In genomic region chr17:75707096-75707720, GRCh38 we compare ENCODE assay signal across 11 cellular contexts. TPM values are rescaled to one million over a fixed set of nuclear protein-coding genes. Genes with fewer than 3 reads are reported as not detected.
DNase-seq lines count a peak whose midpoint lies in the region; ATAC-seq and TF ChIP-seq lines count a peak whose summit lies in the region.
"Had no signal": no experiment of that assay in that cellular context is flagged by ENCODE, and none has a peak within 500 bp of the region (broad histone marks: within the 10 kb centered on the region; RNA-seq: fewer than 3 reads in every experiment).

No MANE protein-coding gene starts in this region.

- H3K27ac Mint-ChIP-seq in activated naive CD4-positive, alpha-beta T cell treated with anti-CD3 and anti-CD28 coated beads, Interleukin-2, amount 50 U/mL, for 24 hours: peak overlapping the region; percentile 59
- H3K27ac Mint-ChIP-seq in effector memory CD8-positive, alpha-beta T cell: peak overlapping the region in 1 of 2 donors; percentile 85

- no peaks in the 10 kb centered on the region for H3K9me3 Mint-ChIP-seq in activated naive CD4-positive, alpha-beta T cell treated with anti-CD3 and anti-CD28 coated beads, Interleukin-2, amount 50 U/mL, for 24 hours
- H3K9me3 Mint-ChIP-seq in effector memory CD8-positive, alpha-beta T cell: no peaks in the 10 kb centered on the region

- H3K4me3 ChIP-seq in lower lobe of right lung (no peak overlapping the region), uterus (no peak overlapping the region)

- H3K27ac ChIP-seq in lower lobe of right lung (peak overlapping the region; percentile 56), uterus (peak overlapping the region; percentile 55 to 59)
- H3K27ac ChIP-seq: neutrophil had no signal

- H3K36me3 Mint-ChIP-seq in activated naive CD4-positive, alpha-beta T cell treated with anti-CD3 and anti-CD28 coated beads, Interleukin-2, amount 50 U/mL, for 24 hours: peaks cover 14% of the 10 kb centered on the region
- peaks cover 61% of the 10 kb centered on the region for H3K36me3 Mint-ChIP-seq in effector memory CD8-positive, alpha-beta T cell (ENCODE audit: insufficient read depth)

- H3K27me3 ChIP-seq in lower lobe of right lung (ENCODE audit: low read depth): no peaks in the 10 kb centered on the region
- H3K27me3 ChIP-seq in uterus: no peaks in the 10 kb centered on the region
- H3K27me3 ChIP-seq: neutrophil had no signal

- intact Hi-C loops in lower lobe of right lung (cut with DNase I): no loop called here
- intact Hi-C loops in uterus (cut with DNase I; ENCODE audit: low total_unique reads): no loop called here

- H3K9me3 ChIP-seq in lower lobe of right lung (no peaks in the 10 kb centered on the region), uterus (no peaks in the 10 kb centered on the region)
- H3K9me3 ChIP-seq: neutrophil had no signal

- H3K27me3 Mint-ChIP-seq in activated naive CD4-positive, alpha-beta T cell treated with anti-CD3 and anti-CD28 coated beads, Interleukin-2, amount 50 U/mL, for 24 hours: no peaks in the 10 kb centered on the region
- H3K27me3 Mint-ChIP-seq in effector memory CD8-positive, alpha-beta T cell: no peaks in the 10 kb centered on the region

- ATAC-seq in lower lobe of right lung (peak; percentile 57), GM18907 (IDR thresholded peaks at IDR 0.05; ENCODE audit: unreplicated experiment) (no peak), HG03521 (IDR thresholded peaks at IDR 0.05; ENCODE audit: unreplicated experiment) (no peak)
- ATAC-seq in effector memory CD8-positive, alpha-beta T cell (replicated peaks): no peak

- DNase-seq in activated naive CD4-positive, alpha-beta T cell treated with Interleukin-2 at 50 U/mL for 16 hours: no peak
- DNase-seq in dermis microvascular lymphatic vessel endothelial cell (ENCODE audit: low read depth in 2 of 2) (peak; percentile 85 to 98), lower lobe of right lung (no peak), uterus (peak; percentile 26 to 69)
- DNase-seq in effector memory CD8-positive, alpha-beta T cell: no peak
- DNase-seq: H7, KG1 had no signal

- TF ChIP-seq CTCF in lower lobe of right lung (IDR thresholded peaks at IDR 0.05) (no peak), uterus (IDR thresholded peaks at IDR 0.05) (no peak)

- H3K4me3 Mint-ChIP-seq in activated naive CD4-positive, alpha-beta T cell treated with anti-CD3 and anti-CD28 coated beads, Interleukin-2, amount 50 U/mL, for 24 hours: no peak overlapping the region
- H3K4me3 Mint-ChIP-seq in effector memory CD8-positive, alpha-beta T cell: no peak overlapping the region

- H3K4me1 ChIP-seq in lower lobe of right lung (peaks cover 23% of the 10 kb centered on the region), uterus (no peaks in the 10 kb centered on the region)

- H3K4me1 Mint-ChIP-seq in activated naive CD4-positive, alpha-beta T cell treated with anti-CD3 and anti-CD28 coated beads, Interleukin-2, amount 50 U/mL, for 24 hours: no peaks in the 10 kb centered on the region
- peaks cover 0 to 2% of the 10 kb centered on the region in 2 donors for H3K4me1 Mint-ChIP-seq in effector memory CD8-positive, alpha-beta T cell (ENCODE audit: low read depth in 2 of 2)

- TF ChIP-seq POLR2A in uterus (IDR thresholded peaks at IDR 0.05): no peak

- peaks cover 66% of the 10 kb centered on the region for H3K36me3 ChIP-seq in lower lobe of right lung
- no peaks in the 10 kb centered on the region for H3K36me3 ChIP-seq in uterus

RNA-seq across cellular contexts. Expression of gene ITGB4, which starts 14.1 kb away (rescaled TPM):
- total RNA-seq in dermis microvascular lymphatic vessel endothelial cell: 16.9 and 37.6 TPM in 2 replicates
- 34.7 TPM for total RNA-seq in lower lobe of right lung
- total RNA-seq in uterus: 100 to 1,000 TPM in 1 of 4 donors, 10 to 100 TPM in 3; 38.0 to 100 (median 62.3) TPM

RNA-seq across cellular contexts. Expression of gene SAP30BP, which starts 40.1 kb away (rescaled TPM):
- total RNA-seq in dermis microvascular lymphatic vessel endothelial cell (41.2 and 44.9 TPM in 2 replicates), lower lobe of right lung (73.0 TPM), uterus (10 to 100 TPM; 14.1 to 87.7 (median 64.7) TPM)

RNA-seq across cellular contexts. Expression of gene RECQL5, which starts 40.3 kb away (rescaled TPM):
- total RNA-seq in dermis microvascular lymphatic vessel endothelial cell (11.2 and 11.5 TPM in 2 replicates), lower lobe of right lung (39.4 TPM), uterus (10 to 100 TPM in 2 of 4 donors, 1 to 10 TPM in 1, under 1 TPM in 1; 0.59 to 22.7 (median 11.9) TPM)

RNA-seq across cellular contexts. Expression of gene GALK1, which starts 57.8 kb away (rescaled TPM):
- total RNA-seq in dermis microvascular lymphatic vessel endothelial cell (85.7 and 96.2 TPM in 2 replicates), lower lobe of right lung (34.0 TPM), uterus (10 to 100 TPM in 3 of 4 donors, not detected in 1; 19.4 to 37.1 (median 35.6) TPM)

Comparison
In these comparisons a context has a peak if more than half of its experiments do, and no peak if none do; other contexts are left out.
1. DNase-seq: peak in dermis microvascular lymphatic vessel endothelial cell (2 of 2) and uterus (2 of 2); none in activated naive CD4-positive, alpha-beta T cell treated with Interleukin-2 at 50 U/mL for 16 hours (single experiment), lower lobe of right lung (single experiment) and effector memory CD8-positive, alpha-beta T cell (0 of 3).
2. ATAC-seq: peak in lower lobe of right lung (2 of 2); none in GM18907 (single experiment), effector memory CD8-positive, alpha-beta T cell (single experiment) and HG03521 (single experiment).